2 cellular contexts compared by ENCODE assay signal in genomic region chr4:127623755-127624087, GRCh38.
TF ChIP-seq lines count a peak whose summit lies in the region.

No MANE protein-coding gene starts in this region.

TF ChIP-seq in SK-N-SH, 30 proteins besides CTCF, POLR2A, EP300 and RAD21 (continued from another document):
- TF ChIP-seq USF2 (IDR thresholded peaks at IDR 0.05; ENCODE audit: borderline replicate concordance, low read depth, low read length) (no peak), REST (IDR thresholded peaks at IDR 0.05; ENCODE audit: low read depth, low read length) (no peak), MAX (IDR thresholded peaks at IDR 0.05; ENCODE audit: low read depth) (no peak), FOXM1 (IDR thresholded peaks at IDR 0.05; ENCODE audit: low read depth) (no peak), PBX3 (IDR thresholded peaks at IDR 0.05) (no peak)

TF ChIP-seq in SK-N-SH treated with all-trans-retinoic acid at 6 μM for 48 hours, 23 proteins besides CTCF, POLR2A, EP300 and RAD21 (continued from another document):
- no peak for TF ChIP-seq POU6F1 (CRISPR knock-in tag; IDR thresholded peaks at IDR 0.05; ENCODE audit: borderline replicate concordance, low read depth)
- TF ChIP-seq CSDC2 (CRISPR knock-in tag; IDR thresholded peaks at IDR 0.05), result no peak
- no peak for TF ChIP-seq TCF4 (CRISPR knock-in tag; IDR thresholded peaks at IDR 0.05; ENCODE audit: borderline replicate concordance)
- no peak for TF ChIP-seq ZFP3 (CRISPR knock-in tag; IDR thresholded peaks at IDR 0.05)
- no peak for TF ChIP-seq ESRRG (CRISPR knock-in tag; IDR thresholded peaks at IDR 0.05)
- no peak for TF ChIP-seq OSR1 (CRISPR knock-in tag; IDR thresholded peaks at IDR 0.05)
- TF ChIP-seq BACH2 (CRISPR knock-in tag; IDR thresholded peaks at IDR 0.05; ENCODE audit: borderline replicate concordance), result no peak
